1 cellular context compared by ENCODE assay signal in the genomic region with DNA sequence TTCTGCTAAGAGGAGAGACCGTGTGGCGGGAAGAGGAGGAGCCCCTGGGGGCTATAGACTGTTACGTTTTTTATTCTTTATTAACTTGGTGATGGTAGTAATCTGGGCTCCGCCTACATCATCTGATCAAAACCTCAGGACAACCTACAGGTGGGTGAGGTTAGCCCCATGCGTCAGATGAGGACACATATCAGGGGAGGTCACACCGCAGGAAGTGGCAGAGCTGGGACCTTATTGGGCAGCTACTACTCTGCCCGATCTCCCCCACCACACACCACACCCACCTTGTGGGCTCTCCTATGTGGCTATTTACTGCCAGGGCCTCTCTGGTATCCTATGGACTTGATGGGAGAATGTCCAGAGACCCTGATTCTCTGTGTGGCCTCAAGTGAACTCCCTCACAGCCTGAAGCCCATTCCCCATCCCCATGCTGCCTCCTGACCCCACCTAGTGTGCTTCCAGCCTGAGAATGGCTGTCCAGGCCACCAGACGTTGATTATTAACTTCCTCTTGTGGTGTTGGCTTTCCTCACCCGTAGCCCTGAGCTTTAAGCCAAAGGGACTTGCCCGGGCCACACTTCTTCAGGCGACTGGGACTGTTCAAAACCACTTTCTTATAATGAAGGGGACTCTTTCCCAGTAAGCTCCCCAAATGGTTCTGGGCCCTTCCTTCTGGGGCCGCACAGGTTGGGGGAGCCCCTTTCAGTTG.
TF ChIP-seq lines count a peak whose summit lies in the region.

No MANE protein-coding gene starts in this region.

TF ChIP-seq in GM12878, 131 proteins besides CTCF, POLR2A, EP300 and RAD21 (continued from another document):
- TF ChIP-seq, protein P1, sequence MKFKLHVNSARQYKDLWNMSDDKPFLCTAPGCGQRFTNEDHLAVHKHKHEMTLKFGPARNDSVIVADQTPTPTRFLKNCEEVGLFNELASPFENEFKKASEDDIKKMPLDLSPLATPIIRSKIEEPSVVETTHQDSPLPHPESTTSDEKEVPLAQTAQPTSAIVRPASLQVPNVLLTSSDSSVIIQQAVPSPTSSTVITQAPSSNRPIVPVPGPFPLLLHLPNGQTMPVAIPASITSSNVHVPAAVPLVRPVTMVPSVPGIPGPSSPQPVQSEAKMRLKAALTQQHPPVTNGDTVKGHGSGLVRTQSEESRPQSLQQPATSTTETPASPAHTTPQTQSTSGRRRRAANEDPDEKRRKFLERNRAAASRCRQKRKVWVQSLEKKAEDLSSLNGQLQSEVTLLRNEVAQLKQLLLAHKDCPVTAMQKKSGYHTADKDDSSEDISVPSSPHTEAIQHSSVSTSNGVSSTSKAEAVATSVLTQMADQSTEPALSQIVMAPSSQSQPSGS (IDR thresholded peaks at IDR 0.05; ENCODE audit: low read length) = no peak
- TF ChIP-seq, protein P2, sequence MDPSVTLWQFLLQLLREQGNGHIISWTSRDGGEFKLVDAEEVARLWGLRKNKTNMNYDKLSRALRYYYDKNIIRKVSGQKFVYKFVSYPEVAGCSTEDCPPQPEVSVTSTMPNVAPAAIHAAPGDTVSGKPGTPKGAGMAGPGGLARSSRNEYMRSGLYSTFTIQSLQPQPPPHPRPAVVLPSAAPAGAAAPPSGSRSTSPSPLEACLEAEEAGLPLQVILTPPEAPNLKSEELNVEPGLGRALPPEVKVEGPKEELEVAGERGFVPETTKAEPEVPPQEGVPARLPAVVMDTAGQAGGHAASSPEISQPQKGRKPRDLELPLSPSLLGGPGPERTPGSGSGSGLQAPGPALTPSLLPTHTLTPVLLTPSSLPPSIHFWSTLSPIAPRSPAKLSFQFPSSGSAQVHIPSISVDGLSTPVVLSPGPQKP (IDR thresholded peaks at IDR 0.05; ENCODE audit: low read depth, low read length) = no peak
- TF ChIP-seq SRF (IDR thresholded peaks at IDR 0.05; ENCODE audit: low read depth in 2 of 2, low read length in 2 of 2) = 0 out of 4 replicates have a peak, but pooled peaks of 1 of the 2 experiments have one; percentile 8
- TF ChIP-seq, protein P3, sequence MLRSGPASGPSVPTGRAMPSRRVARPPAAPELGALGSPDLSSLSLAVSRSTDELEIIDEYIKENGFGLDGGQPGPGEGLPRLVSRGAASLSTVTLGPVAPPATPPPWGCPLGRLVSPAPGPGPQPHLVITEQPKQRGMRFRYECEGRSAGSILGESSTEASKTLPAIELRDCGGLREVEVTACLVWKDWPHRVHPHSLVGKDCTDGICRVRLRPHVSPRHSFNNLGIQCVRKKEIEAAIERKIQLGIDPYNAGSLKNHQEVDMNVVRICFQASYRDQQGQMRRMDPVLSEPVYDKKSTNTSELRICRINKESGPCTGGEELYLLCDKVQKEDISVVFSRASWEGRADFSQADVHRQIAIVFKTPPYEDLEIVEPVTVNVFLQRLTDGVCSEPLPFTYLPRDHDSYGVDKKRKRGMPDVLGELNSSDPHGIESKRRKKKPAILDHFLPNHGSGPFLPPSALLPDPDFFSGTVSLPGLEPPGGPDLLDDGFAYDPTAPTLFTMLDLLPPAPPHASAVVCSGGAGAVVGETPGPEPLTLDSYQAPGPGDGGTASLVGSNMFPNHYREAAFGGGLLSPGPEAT (IDR thresholded peaks at IDR 0.05; ENCODE audit: low read depth) = peak; percentile 31; the same call in 1 of the 2 replicates
- TF ChIP-seq IKZF1 (conservative IDR thresholded peaks at IDR 0.05) = peak; percentile 37
- TF ChIP-seq, protein P4, sequence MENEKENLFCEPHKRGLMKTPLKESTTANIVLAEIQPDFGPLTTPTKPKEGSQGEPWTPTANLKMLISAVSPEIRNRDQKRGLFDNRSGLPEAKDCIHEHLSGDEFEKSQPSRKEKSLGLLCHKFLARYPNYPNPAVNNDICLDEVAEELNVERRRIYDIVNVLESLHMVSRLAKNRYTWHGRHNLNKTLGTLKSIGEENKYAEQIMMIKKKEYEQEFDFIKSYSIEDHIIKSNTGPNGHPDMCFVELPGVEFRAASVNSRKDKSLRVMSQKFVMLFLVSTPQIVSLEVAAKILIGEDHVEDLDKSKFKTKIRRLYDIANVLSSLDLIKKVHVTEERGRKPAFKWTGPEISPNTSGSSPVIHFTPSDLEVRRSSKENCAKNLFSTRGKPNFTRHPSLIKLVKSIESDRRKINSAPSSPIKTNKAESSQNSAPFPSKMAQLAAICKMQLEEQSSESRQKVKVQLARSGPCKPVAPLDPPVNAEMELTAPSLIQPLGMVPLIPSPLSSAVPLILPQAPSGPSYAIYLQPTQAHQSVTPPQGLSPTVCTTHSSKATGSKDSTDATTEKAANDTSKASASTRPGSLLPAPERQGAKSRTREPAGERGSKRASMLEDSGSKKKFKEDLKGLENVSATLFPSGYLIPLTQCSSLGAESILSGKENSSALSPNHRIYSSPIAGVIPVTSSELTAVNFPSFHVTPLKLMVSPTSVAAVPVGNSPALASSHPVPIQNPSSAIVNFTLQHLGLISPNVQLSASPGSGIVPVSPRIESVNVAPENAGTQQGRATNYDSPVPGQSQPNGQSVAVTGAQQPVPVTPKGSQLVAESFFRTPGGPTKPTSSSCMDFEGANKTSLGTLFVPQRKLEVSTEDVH (IDR thresholded peaks at IDR 0.05; ENCODE audit: low read depth, partially characterized antibody) = no peak
